ENCODE assay signal across 10 cellular contexts in genomic region chr1:168343566-168343965, GRCh38.
A peak's percentile ranks its signal among the peaks of the same experiment; 100 is the strongest.
DNase-seq lines count a peak whose midpoint lies in the region; ATAC-seq and TF ChIP-seq lines count a peak whose summit lies in the region.
"Had no signal": no experiment of that assay in that cellular context is flagged by ENCODE, and none has a peak within 500 bp of the region (broad histone marks: within the 10 kb centered on the region; RNA-seq: fewer than 3 reads in every experiment).

No MANE protein-coding gene starts in this region.

- no peak overlapping the region for H3K4me3 ChIP-seq in CD4-positive, alpha-beta memory T cell (ENCODE audit: low read length in 2 of 2)
- H3K4me3 ChIP-seq in brain microvascular endothelial cell (ENCODE audit: low read depth, low read length), result no peak overlapping the region
- no peak overlapping the region for H3K4me3 ChIP-seq in mesenchymal stem cell (ENCODE audit: insufficient read depth in 1 of 2, low read depth in 1 of 2, low read length in 2 of 2)

- 85% methylated on average over 6 of the region's 6 CpGs for WGBS in mesenchymal stem cell

- no peak overlapping the region for H2AFZ ChIP-seq in mesenchymal stem cell (ENCODE audit: low read depth, low read length)

- peak overlapping the region; percentile 65 to 97 (median 93) for H3K27ac Mint-ChIP-seq in CD4-positive, alpha-beta memory T cell
- no peak overlapping the region for H3K27ac Mint-ChIP-seq in HFFc6
- no peak overlapping the region for H3K27ac Mint-ChIP-seq in nephron progenitor cell

- no peak overlapping the region for H3K4ac ChIP-seq in mesenchymal stem cell (ENCODE audit: low read depth in 1 of 2, low read length in 2 of 2)

- no peak overlapping the region for H4K91ac ChIP-seq in mesenchymal stem cell (ENCODE audit: low read length)

- H2BK120ac ChIP-seq in mesenchymal stem cell (ENCODE audit: low read depth, low read length), result no peak overlapping the region

- H2BK5ac ChIP-seq in mesenchymal stem cell (ENCODE audit: low read depth, low read length, poor library complexity, severe bottlenecking), result no peak overlapping the region

- H3K18ac ChIP-seq in mesenchymal stem cell (ENCODE audit: low read depth in 1 of 2, low read length in 2 of 2), result no peak overlapping the region

- H3K36me3 ChIP-seq in CD4-positive, alpha-beta memory T cell (ENCODE audit: insufficient read depth, low read length), result no peaks in the 10 kb centered on the region
- H3K36me3 ChIP-seq in brain microvascular endothelial cell (replicated peaks) (no peaks in the 10 kb centered on the region), mesenchymal stem cell (ENCODE audit: control insufficient read depth in 1 of 2, insufficient read depth in 2 of 2, low read depth in 1 of 2, low read length in 2 of 2) (no peaks in the 10 kb centered on the region)

- peaks cover 0 to 5% (median 0%) of the 10 kb centered on the region in 8 donors for H3K9me3 Mint-ChIP-seq in CD4-positive, alpha-beta memory T cell
- H3K9me3 Mint-ChIP-seq in HFFc6 (no peaks in the 10 kb centered on the region), nephron progenitor cell (no peaks in the 10 kb centered on the region)

- DNase-seq in CD4-positive, alpha-beta memory T cell, result no peak
- no peak for DNase-seq in HFFc6
- no peak for DNase-seq in brain microvascular endothelial cell
- no peak for DNase-seq in mesenchymal stem cell
- DNase-seq in nephron progenitor cell, result no peak
- DNase-seq: NCI-H1694 treated with DMSO at 0.1 percent for 48 hours, trophoblast cell had no signal

- peak overlapping the region; percentile 82 for H3K9ac ChIP-seq in mesenchymal stem cell (ENCODE audit: low read length)

- no peak overlapping the region for H2AK5ac ChIP-seq in mesenchymal stem cell (ENCODE audit: low read length, severe bottlenecking)

- H3K4me3 Mint-ChIP-seq in CD4-positive, alpha-beta memory T cell, result peak overlapping the region in 3 of 8 donors; percentile 10 to 53 (median 16)
- H3K4me3 Mint-ChIP-seq in HFFc6 (no peak overlapping the region; the same call in 1 of the 2 replicates), nephron progenitor cell (no peak overlapping the region)

- no peak overlapping the region for H3K4me2 ChIP-seq in mesenchymal stem cell (ENCODE audit: low read length, poor library complexity, severe bottlenecking)

- intact Hi-C loops in CD4-positive, alpha-beta memory T cell (cut with micrococcal nuclease), result loop anchor here (2.0 to 10.0 kb wide), 6 partner anchors 77 to 1551 kb away; partner anchors contain the start of genes SCYL3 and SFT2D2

- POLR2A ChIA-PET in CD4-positive, alpha-beta memory T cell (lab: Charles Lee; ENCODE audit: partially characterized antibody), result interaction anchor here (0.8 to 9.3 kb wide), 14 partner anchors 20 to 1550 kb away, joined by 3 to 162 read pairs (median 7); partner anchors contain the start of gene SCYL3

- no peak overlapping the region for H4K8ac ChIP-seq in mesenchymal stem cell (ENCODE audit: low read length)

- no peaks in the 10 kb centered on the region for H3K79me1 ChIP-seq in mesenchymal stem cell (replicated peaks; ENCODE audit: low read length, poor library complexity, severe bottlenecking)

- H3K36me3 Mint-ChIP-seq in CD4-positive, alpha-beta memory T cell, result peaks cover 0 to 5% of the 10 kb centered on the region in 2 donors
- peaks cover 5% of the 10 kb centered on the region; the same call in 1 of the 2 replicates for H3K36me3 Mint-ChIP-seq in HFFc6 (ENCODE audit: low read depth)
- H3K36me3 Mint-ChIP-seq in nephron progenitor cell (ENCODE audit: low read depth), result no peaks in the 10 kb centered on the region

- no peak overlapping the region for H2BK15ac ChIP-seq in mesenchymal stem cell (ENCODE audit: low read depth, poor library complexity, severe bottlenecking)

- no peak overlapping the region for H3K14ac ChIP-seq in mesenchymal stem cell (ENCODE audit: low read length in 2 of 2)

- H3K27me3 Mint-ChIP-seq in CD4-positive, alpha-beta memory T cell, result no peaks in the 10 kb centered on the region
- H3K27me3 Mint-ChIP-seq in HFFc6 (ENCODE audit: insufficient read depth), result peaks cover 3% of the 10 kb centered on the region
- peaks cover 10% of the 10 kb centered on the region for H3K27me3 Mint-ChIP-seq in nephron progenitor cell (ENCODE audit: low read depth, poor library complexity)

- in situ Hi-C loops in brain microvascular endothelial cell (cut with HindIII; ENCODE audit: low pct_ligation_motif_present, low sequenced_read_pairs), result no loop called here

- ATAC-seq in GM21619 (IDR thresholded peaks at IDR 0.05; ENCODE audit: unreplicated experiment) (no peak), HG02884 (IDR thresholded peaks at IDR 0.05; ENCODE audit: unreplicated experiment) (no peak), GM19397 (IDR thresholded peaks at IDR 0.05; ENCODE audit: unreplicated experiment) (no peak)

- no peaks in the 10 kb centered on the region for H3K27me3 ChIP-seq in CD4-positive, alpha-beta memory T cell (ENCODE audit: insufficient read depth, low read length)
- H3K27me3 ChIP-seq in brain microvascular endothelial cell (replicated peaks), result no peaks in the 10 kb centered on the region
- H3K27me3 ChIP-seq in mesenchymal stem cell (ENCODE audit: control insufficient read depth in 1 of 2, insufficient read depth in 1 of 2, low read length in 2 of 2), result no peaks in the 10 kb centered on the region

- peaks cover 37% of the 10 kb centered on the region for H3K4me1 ChIP-seq in CD4-positive, alpha-beta memory T cell (ENCODE audit: insufficient read depth, low read length)
- peaks cover 3% of the 10 kb centered on the region for H3K4me1 ChIP-seq in mesenchymal stem cell (ENCODE audit: control insufficient read depth, insufficient read depth, low read depth, low read length)

- H3K27ac ChIP-seq in CD4-positive, alpha-beta memory T cell (ENCODE audit: low read depth, low read length), result peak overlapping the region; percentile 17
- H3K27ac ChIP-seq in brain microvascular endothelial cell (no peak overlapping the region), mesenchymal stem cell (ENCODE audit: low read length, poor library complexity, severe bottlenecking) (no peak overlapping the region)

- H2BK12ac ChIP-seq in mesenchymal stem cell (ENCODE audit: low read length in 2 of 2), result no peak overlapping the region

- H3K23ac ChIP-seq in mesenchymal stem cell (ENCODE audit: low read length in 2 of 2), result no peak overlapping the region

- CTCF ChIA-PET in CD4-positive, alpha-beta memory T cell (lab: Charles Lee; ENCODE audit: partially characterized antibody), result interaction anchor here (0.8 to 10.2 kb wide), 38 partner anchors 9 to 1203 kb away, joined by 3 to 543 read pairs (median 8); partner anchors contain the start of genes BLZF1 and NME7

- H3K4me1 Mint-ChIP-seq in CD4-positive, alpha-beta memory T cell, result peaks cover 39 to 78% (median 54%) of the 10 kb centered on the region in 4 donors
- H3K4me1 Mint-ChIP-seq in HFFc6 (ENCODE audit: low read depth), result peaks cover 29% of the 10 kb centered on the region
- H3K4me1 Mint-ChIP-seq in nephron progenitor cell, result no peaks in the 10 kb centered on the region

- H3K9me3 ChIP-seq in CD4-positive, alpha-beta memory T cell (ENCODE audit: control insufficient read depth in 1 of 2, low read length in 2 of 2), result no peaks in the 10 kb centered on the region
- no peaks in the 10 kb centered on the region for H3K9me3 ChIP-seq in mesenchymal stem cell (ENCODE audit: control insufficient read depth, low read length)

- TF ChIP-seq CTCF in HFFc6 (IDR thresholded peaks at IDR 0.05) (peak; percentile 51), brain microvascular endothelial cell (IDR thresholded peaks at IDR 0.05; ENCODE audit: low read depth, low read length, missing control alignments) (peak; percentile 47), nephron progenitor cell (IDR thresholded peaks at IDR 0.05) (no peak)

Comparison
In these comparisons a context has a peak if more than half of its experiments do, and no peak if none do; other contexts are left out.
1. H3K27ac Mint-ChIP-seq: peak in CD4-positive, alpha-beta memory T cell (7 of 7); none in HFFc6 (single experiment) and nephron progenitor cell (single experiment).